Comparison of ENCODE assay signal across 1 cellular context in the genomic region with DNA sequence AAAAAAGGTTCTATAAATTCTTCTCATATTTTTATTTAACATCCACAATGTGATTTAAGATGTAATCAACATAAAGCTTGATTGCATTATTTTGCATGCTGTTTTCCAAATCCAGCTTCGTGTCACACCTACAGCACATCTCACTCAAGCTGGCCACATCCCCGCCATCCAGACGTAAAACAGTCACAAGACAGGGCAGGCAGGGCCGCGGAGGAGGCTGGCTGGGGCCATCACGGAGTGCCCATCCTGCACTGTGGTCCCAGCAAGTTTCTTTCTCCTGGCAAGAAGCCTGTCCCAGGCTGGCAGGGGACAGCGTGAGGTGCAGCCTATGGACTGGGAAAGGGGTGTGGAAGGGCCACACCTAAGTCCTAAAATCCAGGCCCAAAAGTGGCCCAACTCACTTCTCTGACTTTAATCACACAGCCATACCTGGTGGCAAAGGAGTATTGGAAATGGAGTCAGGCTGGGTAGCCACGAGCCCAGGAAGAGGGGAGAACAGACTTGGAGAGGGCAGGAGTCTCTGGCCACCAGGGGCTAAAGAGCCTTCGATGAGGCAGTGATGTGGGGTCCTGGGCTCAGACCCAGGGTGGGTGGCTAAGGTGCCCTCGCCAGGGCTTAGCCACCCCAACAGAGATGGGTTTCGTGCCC.
A peak's percentile ranks its signal among the peaks of the same experiment; 100 is the strongest.
TF ChIP-seq lines count a peak whose summit lies in the region.

No MANE protein-coding gene starts in this region.

TF ChIP-seq in HCT116, 20 proteins besides CTCF, POLR2A, EP300 and RAD21:
- TF ChIP-seq POLR2AphosphoS5 (IDR thresholded peaks at IDR 0.05; ENCODE audit: low read depth, low read length): 0 out of 2 replicates have a peak, but pooled peaks have one; percentile 18
TF ChIP-seq in HCT116: peak in this region for 1; not testable (repeated sequence) for 19.
